Comparison of ENCODE assay signal across 15 cellular contexts in genomic region chr4:189087981-189088380, GRCh38.
"Had no signal": no experiment of that assay in that cellular context is flagged by ENCODE, and none has a peak within 500 bp of the region (broad histone marks: within the 10 kb centered on the region; RNA-seq: fewer than 3 reads in every experiment).

No MANE protein-coding gene starts in this region.

- H3K4me2 ChIP-seq: KMS-11, SK-N-SH had no signal

- ATAC-seq: K562, Panc1, PC-3 had no signal

- H3K4me3 ChIP-seq: K562 had no signal

- H3K9ac ChIP-seq: KMS-11, SK-N-SH had no signal

- H3K9me2 ChIP-seq: SK-N-SH had no signal

- H3K9me3 ChIP-seq: SK-N-SH had no signal

- H3K27ac ChIP-seq: HL-60, KMS-11, RWPE1 had no signal

- DNase-seq: Kasumi-1; MM.1S; NCI-H1436; NCI-H187; NCI-H2171; NCI-H446 treated with DMSO at 0.1 percent for 48 hours; NCI-H82; NK-92 treated with Interleukin-12 subunit alpha and Interleukin-12 subunit beta, amount 100 ng/mL, for 24 hours; PC-3; SK-N-SH had no signal
